Comparison of ENCODE assay signal across 11 cellular contexts in genomic region chrX:17553451-17553850, GRCh38.
DNase-seq lines count a peak whose midpoint lies in the region; FAIRE-seq and TF ChIP-seq lines count a peak whose summit lies in the region.
"Had no signal": no experiment of that assay in that cellular context is flagged by ENCODE, and none has a peak within 500 bp of the region (broad histone marks: within the 10 kb centered on the region; RNA-seq: fewer than 3 reads in every experiment).

No MANE protein-coding gene starts in this region.

- no peaks in the 10 kb centered on the region for H3K9me3 ChIP-seq in astrocyte (ENCODE audit: insufficient read depth, low read depth, low read length)
- H3K9me3 ChIP-seq in tibial artery = no peaks in the 10 kb centered on the region
- H3K9me3 ChIP-seq: gastroesophageal sphincter had no signal

- H3K9ac ChIP-seq in astrocyte (ENCODE audit: low read length) = peak overlapping the region; percentile 25

- peaks cover 47% of the 10 kb centered on the region for H3K4me1 Mint-ChIP-seq in astrocyte (ENCODE audit: low read depth, unreplicated experiment)

- DNase-seq in HK-2 (ENCODE audit: unreplicated experiment) = peak; percentile 36
- peak; percentile 87 for DNase-seq in astrocyte (ENCODE audit: low read depth)
- peak; percentile 68 for DNase-seq in iPS-NIHi7 (ENCODE audit: extremely low spot score)
- peak; percentile 21 to 62 for DNase-seq in tibial artery
- DNase-seq in NCI-H2107 treated with DMSO at 0.1 percent for 48 hours (lab: John Stamatoyannopoulos, UW; ENCODE audit: unreplicated experiment) = no peak
- no peak for DNase-seq in cerebellum (ENCODE audit: low spot score)
- DNase-seq in NCI-H345 treated with DMSO at 0.1 percent for 48 hours (lab: John Stamatoyannopoulos, UW; ENCODE audit: unreplicated experiment) = no peak
- DNase-seq: activated CD4-positive, alpha-beta T cell treated with anti-CD3 and anti-CD28 coated beads, Interleukin-2, amount 50 U/mL, for 48 hours; substantia nigra had no signal

- no peaks in the 10 kb centered on the region for H3K27me3 Mint-ChIP-seq in astrocyte (ENCODE audit: low read depth, unreplicated experiment)

- H3K27ac ChIP-seq in astrocyte (ENCODE audit: low read depth, low read length) = peak overlapping the region; percentile 71
- peak overlapping the region; percentile 44 to 64 for H3K27ac ChIP-seq in tibial artery
- H3K27ac ChIP-seq: gastroesophageal sphincter had no signal

- no peak for TF ChIP-seq CTCF in astrocyte (IDR thresholded peaks at IDR 0.05; ENCODE audit: insufficient read depth, low read depth, low read length)
- TF ChIP-seq CTCF in tibial artery (IDR thresholded peaks at IDR 0.05) = no peak

- H3K36me3 ChIP-seq in astrocyte (ENCODE audit: insufficient read depth, low read length) (no peaks in the 10 kb centered on the region), tibial artery (no peaks in the 10 kb centered on the region)
- H3K36me3 ChIP-seq: gastroesophageal sphincter had no signal

- peaks cover 23% of the 10 kb centered on the region for H3K79me2 ChIP-seq in astrocyte (ENCODE audit: insufficient read depth, low read length)

- H3K27me3 ChIP-seq in astrocyte (ENCODE audit: insufficient read depth, low read length) (no peaks in the 10 kb centered on the region), tibial artery (no peaks in the 10 kb centered on the region)
- H3K27me3 ChIP-seq: gastroesophageal sphincter had no signal

- peaks cover 3% of the 10 kb centered on the region for H3K9me3 Mint-ChIP-seq in astrocyte (ENCODE audit: unreplicated experiment)

- intact Hi-C loops in tibial artery (cut with DNase I; ENCODE audit: low total_unique reads) = no loop called here

- no peaks in the 10 kb centered on the region for H4K20me1 ChIP-seq in astrocyte (ENCODE audit: insufficient read depth, low read length)

- peaks cover 37% of the 10 kb centered on the region for H3K4me1 ChIP-seq in astrocyte (ENCODE audit: insufficient read depth, low read length)
- peaks cover 0 to 39% (median 10%) of the 10 kb centered on the region in 4 donors for H3K4me1 ChIP-seq in tibial artery

- H3K27ac Mint-ChIP-seq in astrocyte (ENCODE audit: unreplicated experiment) = peak overlapping the region; percentile 58

- no peaks in the 10 kb centered on the region for H3K36me3 Mint-ChIP-seq in astrocyte (ENCODE audit: low read depth, unreplicated experiment)

- H3K4me3 Mint-ChIP-seq in astrocyte (ENCODE audit: unreplicated experiment) = no peak overlapping the region

- no peak overlapping the region for H2AFZ ChIP-seq in astrocyte (ENCODE audit: low read depth, low read length)

- peak overlapping the region; percentile 18 for H3K4me2 ChIP-seq in astrocyte (ENCODE audit: low read length)

- no peak overlapping the region for H3K4me3 ChIP-seq in astrocyte (ENCODE audit: insufficient read depth, low read depth, low read length)
- no peak overlapping the region for H3K4me3 ChIP-seq in tibial artery
- H3K4me3 ChIP-seq: gastroesophageal sphincter had no signal

- FAIRE-seq in astrocyte (lab: Jason Lieb, UNC) = no peak
- FAIRE-seq: G401.6 had no signal

Comparison
In these comparisons a context has a peak if more than half of its experiments do, and no peak if none do; other contexts are left out.
1. DNase-seq: peak in HK-2 (single experiment), astrocyte (single experiment), iPS-NIHi7 (single experiment) and tibial artery (2 of 2); none in NCI-H2107 treated with DMSO at 0.1 percent for 48 hours (single experiment), cerebellum (single experiment) and NCI-H345 treated with DMSO at 0.1 percent for 48 hours (single experiment).